12 cellular contexts compared by ENCODE assay signal in the genomic region with DNA sequence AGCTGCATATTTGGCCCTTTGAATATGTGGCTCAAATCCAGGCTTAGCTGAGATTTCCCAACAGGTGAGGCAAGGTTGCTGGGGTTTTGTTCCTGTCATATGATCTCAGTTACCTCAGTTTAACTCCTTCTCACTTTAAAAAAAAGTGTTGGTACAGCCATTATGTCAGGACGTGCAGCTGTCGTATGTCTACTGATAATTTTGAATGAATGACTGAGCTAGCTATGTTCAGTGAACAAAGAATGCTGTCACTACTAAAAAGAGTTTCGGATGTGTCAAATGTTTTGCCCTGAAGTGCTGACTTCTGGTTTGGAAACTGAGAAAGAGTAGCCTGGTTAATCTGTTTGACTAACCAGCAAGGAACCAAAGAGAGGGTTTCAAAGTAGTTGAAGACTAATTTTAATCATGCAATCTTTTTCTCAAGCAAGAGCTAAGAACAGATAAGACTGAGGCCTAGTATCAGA.
A peak's percentile ranks its signal among the peaks of the same experiment; 100 is the strongest.
DNase-seq lines count a peak whose midpoint lies in the region; ATAC-seq and TF ChIP-seq lines count a peak whose summit lies in the region.
"Had no signal": no experiment of that assay in that cellular context is flagged by ENCODE, and none has a peak within 500 bp of the region (broad histone marks: within the 10 kb centered on the region; RNA-seq: fewer than 3 reads in every experiment).

No MANE protein-coding gene starts in this region.

- DNase-seq in NCI-H2081 treated with DMSO at 0.1 percent for 48 hours (lab: John Stamatoyannopoulos, UW) (no peak), NCI-H1105 (lab: John Stamatoyannopoulos, UW) (no peak)
- no peak for DNase-seq in stimulated activated naive CD8-positive, alpha-beta T cell treated with anti-CD3 and anti-CD28 coated beads, Interleukin-15, amount 100 ng/mL, for 72 hours
- DNase-seq: naive B cell, NCI-H1436 had no signal

- H3K27ac Mint-ChIP-seq in stimulated activated naive CD8-positive, alpha-beta T cell treated with anti-CD3 and anti-CD28 coated beads, Interleukin-15, amount 100 ng/mL, for 72 hours: peak overlapping the region in 1 of 2 donors; percentile 28
- H3K27ac Mint-ChIP-seq: brain; naive B cell; T-helper 2 cell treated with Interferon-gamma antibody and Interleukin-4, amounts not matched to agents 5 μg/mL and 100 μg/mL, for 36 hours had no signal

- H3K4me3 Mint-ChIP-seq in stimulated activated naive CD8-positive, alpha-beta T cell treated with anti-CD3 and anti-CD28 coated beads, Interleukin-15, amount 100 ng/mL, for 72 hours: no peak overlapping the region
- H3K4me3 Mint-ChIP-seq: brain; naive B cell; T-helper 2 cell treated with Interferon-gamma antibody and Interleukin-4, amounts not matched to agents 5 μg/mL and 100 μg/mL, for 36 hours had no signal

- ATAC-seq in GM18502 (IDR thresholded peaks at IDR 0.05; ENCODE audit: poor library complexity, unreplicated experiment) (peak; percentile 97), GM19397 (IDR thresholded peaks at IDR 0.05; ENCODE audit: unreplicated experiment) (peak; percentile 92), HG02798 (IDR thresholded peaks at IDR 0.05; ENCODE audit: poor library complexity, unreplicated experiment) (peak; percentile 96), HG03520 (IDR thresholded peaks at IDR 0.05; ENCODE audit: unreplicated experiment) (peak; percentile 95), SK-N-SH treated with all-trans-retinoic acid at 6 μM for 48 hours (no peak)
- ATAC-seq in stimulated activated naive CD8-positive, alpha-beta T cell treated with anti-CD3 and anti-CD28 coated beads, Interleukin-15, amount 100 ng/mL, for 72 hours: no peak

- peaks cover 8 to 10% of the 10 kb centered on the region in 2 donors for H3K9me3 Mint-ChIP-seq in stimulated activated naive CD8-positive, alpha-beta T cell treated with anti-CD3 and anti-CD28 coated beads, Interleukin-15, amount 100 ng/mL, for 72 hours

- H3K4me1 Mint-ChIP-seq in stimulated activated naive CD8-positive, alpha-beta T cell treated with anti-CD3 and anti-CD28 coated beads, Interleukin-15, amount 100 ng/mL, for 72 hours: no peaks in the 10 kb centered on the region
- H3K4me1 Mint-ChIP-seq: naive B cell had no signal

- no peaks in the 10 kb centered on the region for H3K27me3 Mint-ChIP-seq in stimulated activated naive CD8-positive, alpha-beta T cell treated with anti-CD3 and anti-CD28 coated beads, Interleukin-15, amount 100 ng/mL, for 72 hours
- H3K27me3 Mint-ChIP-seq: brain, naive B cell had no signal

TF ChIP-seq in SK-N-SH treated with all-trans-retinoic acid at 6 μM for 48 hours, 23 proteins besides CTCF, POLR2A, EP300 and RAD21:
- TF ChIP-seq ZNF8 (CRISPR knock-in tag; IDR thresholded peaks at IDR 0.05) (no peak), CSDC2 (CRISPR knock-in tag; IDR thresholded peaks at IDR 0.05) (no peak), ESRRG (CRISPR knock-in tag; IDR thresholded peaks at IDR 0.05) (no peak), GLIS3 (CRISPR knock-in tag; IDR thresholded peaks at IDR 0.05) (no peak), ZNF70 (CRISPR knock-in tag; IDR thresholded peaks at IDR 0.05) (no peak), ZC3H10 (CRISPR knock-in tag; IDR thresholded peaks at IDR 0.05) (no peak)
- TF ChIP-seq, protein P1, sequence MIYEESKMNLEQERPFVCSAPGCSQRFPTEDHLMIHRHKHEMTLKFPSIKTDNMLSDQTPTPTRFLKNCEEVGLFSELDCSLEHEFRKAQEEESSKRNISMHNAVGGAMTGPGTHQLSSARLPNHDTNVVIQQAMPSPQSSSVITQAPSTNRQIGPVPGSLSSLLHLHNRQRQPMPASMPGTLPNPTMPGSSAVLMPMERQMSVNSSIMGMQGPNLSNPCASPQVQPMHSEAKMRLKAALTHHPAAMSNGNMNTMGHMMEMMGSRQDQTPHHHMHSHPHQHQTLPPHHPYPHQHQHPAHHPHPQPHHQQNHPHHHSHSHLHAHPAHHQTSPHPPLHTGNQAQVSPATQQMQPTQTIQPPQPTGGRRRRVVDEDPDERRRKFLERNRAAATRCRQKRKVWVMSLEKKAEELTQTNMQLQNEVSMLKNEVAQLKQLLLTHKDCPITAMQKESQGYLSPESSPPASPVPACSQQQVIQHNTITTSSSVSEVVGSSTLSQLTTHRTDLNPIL (CRISPR knock-in tag; IDR thresholded peaks at IDR 0.05; ENCODE audit: low read depth): no peak

Comparison
In these comparisons a context has a peak if more than half of its experiments do, and no peak if none do; other contexts are left out.
1. ATAC-seq: peak in GM18502 (single experiment), GM19397 (single experiment), HG02798 (single experiment) and HG03520 (single experiment); none in SK-N-SH treated with all-trans-retinoic acid at 6 μM for 48 hours (single experiment) and stimulated activated naive CD8-positive, alpha-beta T cell treated with anti-CD3 and anti-CD28 coated beads, Interleukin-15, amount 100 ng/mL, for 72 hours (single experiment).